ENCODE assay signal across 14 cellular contexts in genomic region chr11:134667175-134667500, GRCh38.
DNase-seq lines count a peak whose midpoint lies in the region; ATAC-seq, FAIRE-seq and TF ChIP-seq lines count a peak whose summit lies in the region.
"Had no signal": no experiment of that assay in that cellular context is flagged by ENCODE, and none has a peak within 500 bp of the region (broad histone marks: within the 10 kb centered on the region; RNA-seq: fewer than 3 reads in every experiment).

No MANE protein-coding gene starts in this region.

- H3K79me1 ChIP-seq in neuronal stem cell (ENCODE audit: low read depth, low read length): no peaks in the 10 kb centered on the region

- no peak for FAIRE-seq in D721Med (lab: Jason Lieb, UNC)
- FAIRE-seq: A204.1, H54 had no signal

- DNase-seq in Jurkat, Clone E6-1 (ENCODE audit: low read depth, low spot score): peak; percentile 69
- peak; percentile 18 for DNase-seq in activated CD8-positive, alpha-beta memory T cell treated with anti-CD3 and anti-CD28 coated beads, Interleukin-2, amount 50 U/mL, for 48 hours
- DNase-seq in neuronal stem cell (ENCODE audit: low spot score): no peak
- DNase-seq in D721Med (ENCODE audit: insufficient read length, low spot score): no peak
- DNase-seq in left lobe of liver (ENCODE audit: low spot score): no peak
- no peak for DNase-seq in cortex of kidney (lab: John Stamatoyannopoulos, UW)
- DNase-seq: C1 segment of cervical spinal cord; Calu3; CD4-positive, alpha-beta T cell; GF-D8; GM23248 had no signal

- no peak overlapping the region for H3K14ac ChIP-seq in neuronal stem cell (ENCODE audit: low read length)

- no peak for TF ChIP-seq CTCF in D721Med (IDR thresholded peaks at IDR 0.05; ENCODE audit: insufficient read depth, missing control alignments)

- no peak overlapping the region for H2AK5ac ChIP-seq in neuronal stem cell (ENCODE audit: low read depth, low read length)

- H4K8ac ChIP-seq in neuronal stem cell (ENCODE audit: low read depth, low read length): no peak overlapping the region

- ATAC-seq in GM19351 (IDR thresholded peaks at IDR 0.05; ENCODE audit: unreplicated experiment): no peak
- no peak for ATAC-seq in left lobe of liver

- H2AFZ ChIP-seq in neuronal stem cell (ENCODE audit: low read length): no peak overlapping the region
- H2AFZ ChIP-seq: GM23248 had no signal

- H2BK120ac ChIP-seq in neuronal stem cell (ENCODE audit: low read depth, low read length): no peak overlapping the region

- H3K4me1 ChIP-seq in neuronal stem cell (ENCODE audit: control insufficient read depth in 2 of 2, insufficient read depth in 1 of 2, low read depth in 1 of 2, low read length in 2 of 2): peaks cover 0 to 11% of the 10 kb centered on the region in 2 donors

- no peak overlapping the region for H3K23ac ChIP-seq in neuronal stem cell (ENCODE audit: low read depth, low read length, poor library complexity)

- no peak overlapping the region for H3K4me2 ChIP-seq in neuronal stem cell (ENCODE audit: insufficient read depth, low read length, poor library complexity, severe bottlenecking)

- no peak overlapping the region for H3K9ac ChIP-seq in neuronal stem cell (ENCODE audit: low read depth, low read length, poor library complexity)
- H3K9ac ChIP-seq: GM23248 had no signal

- H3K18ac ChIP-seq in neuronal stem cell (ENCODE audit: low read length): peak overlapping the region; percentile 22

- no peak overlapping the region for H2BK12ac ChIP-seq in neuronal stem cell (ENCODE audit: low read length)

- H2BK15ac ChIP-seq in neuronal stem cell (ENCODE audit: low read length): no peak overlapping the region

- no peak overlapping the region for H2BK5ac ChIP-seq in neuronal stem cell (ENCODE audit: low read length)

- H3K4me3 ChIP-seq in Jurkat, Clone E6-1 (ENCODE audit: low read length): no peak overlapping the region
- no peak overlapping the region for H3K4me3 ChIP-seq in neuronal stem cell (ENCODE audit: low read length in 2 of 2)
- H3K4me3 ChIP-seq: GM23248 had no signal

- H3K27me3 ChIP-seq in neuronal stem cell (ENCODE audit: control insufficient read depth in 3 of 3, insufficient read depth in 3 of 3, low read depth in 1 of 3, low read length in 3 of 3): peaks cover 0 to 3% (median 0%) of the 10 kb centered on the region in 3 experiments

- no peak overlapping the region for H3K4ac ChIP-seq in neuronal stem cell (ENCODE audit: low read length)

- peaks cover 0 to 6% of the 10 kb centered on the region in 2 donors for H3K9me3 ChIP-seq in neuronal stem cell (replicated peaks in 1 of 2; ENCODE audit: control insufficient read depth in 2 of 2, insufficient read depth in 1 of 2, low read depth in 1 of 2, low read length in 2 of 2)

- no peak overlapping the region for H4K91ac ChIP-seq in neuronal stem cell (ENCODE audit: low read depth, low read length, poor library complexity)

- H3K27ac ChIP-seq in neuronal stem cell (replicated peaks; ENCODE audit: low read length): no peak overlapping the region
- H3K27ac ChIP-seq: GM23248 had no signal

- H3K36me3 ChIP-seq in neuronal stem cell (replicated peaks in 1 of 2; ENCODE audit: control insufficient read depth in 2 of 2, insufficient read depth in 2 of 2, low read length in 2 of 2): no peaks in the 10 kb centered on the region

- no CpG with 5 or more reads among the region's 4 CpGs for whole genome bisulfite sequencing in neuronal stem cell (ENCODE audit: extremely low coverage in 2 of 2, insufficient read length in 2 of 2, insufficient replicate concordance in 1 of 2), 2 donors

Comparison
In these comparisons a context has a peak if more than half of its experiments do, and no peak if none do; other contexts are left out.
1. DNase-seq: peak in Jurkat, Clone E6-1 (single experiment) and activated CD8-positive, alpha-beta memory T cell treated with anti-CD3 and anti-CD28 coated beads, Interleukin-2, amount 50 U/mL, for 48 hours (single experiment); none in neuronal stem cell (single experiment), D721Med (single experiment), left lobe of liver (single experiment) and cortex of kidney (single experiment).